ENCODE assay signal across 18 cellular contexts in the genomic region with DNA sequence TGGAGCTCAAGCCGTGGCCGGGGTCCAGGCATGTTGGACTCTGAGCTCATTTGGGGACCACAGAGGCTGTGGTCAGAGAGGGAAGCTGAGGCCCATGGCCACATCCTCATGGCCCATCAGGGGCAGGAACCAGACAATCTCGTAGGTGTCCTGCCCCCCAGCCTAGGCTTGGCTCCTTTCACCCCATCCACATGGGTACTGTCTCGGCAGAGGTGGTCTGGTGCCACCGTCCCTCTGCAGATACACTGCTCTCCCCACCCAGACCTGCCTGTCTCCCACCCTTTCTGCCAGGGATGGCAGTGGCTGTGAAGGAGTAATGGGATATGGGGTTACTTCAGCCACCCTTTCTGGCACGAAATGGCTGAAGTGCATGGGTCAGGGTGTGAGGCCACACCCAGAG. TPM values are rescaled to one million over a fixed set of nuclear protein-coding genes. Genes with fewer than 3 reads are reported as not detected.
DNase-seq lines count a peak whose midpoint lies in the region; ATAC-seq and TF ChIP-seq lines count a peak whose summit lies in the region.
"Had no signal": no experiment of that assay in that cellular context is flagged by ENCODE, and none has a peak within 500 bp of the region (broad histone marks: within the 10 kb centered on the region; RNA-seq: fewer than 3 reads in every experiment).

No MANE protein-coding gene starts in this region.

- no peak for TF ChIP-seq CTCF in RWPE2 (IDR thresholded peaks at IDR 0.05; ENCODE audit: poor library complexity, severe bottlenecking)
- TF ChIP-seq CTCF in lower lobe of right lung (IDR thresholded peaks at IDR 0.05) = no peak
- no peak for TF ChIP-seq CTCF in upper lobe of right lung (IDR thresholded peaks at IDR 0.05)
- no peak for TF ChIP-seq CTCF in Calu3 (IDR thresholded peaks at IDR 0.05; ENCODE audit: unreplicated experiment)

- DNase-seq in Right ventricle myocardium inferior (ENCODE audit: missing footprints) (peak; percentile 44), left cardiac atrium (no peak), RWPE2 (ENCODE audit: low spot score) (peak; percentile 31), lower lobe of right lung (peak; percentile 36), upper lobe of right lung (peak; percentile 40), Calu3 (no peak), T-helper 1 cell (no peak)
- DNase-seq: AML-193; CD4-positive, CD25-positive, alpha-beta regulatory T cell; DMS53; NCI-H1092; NCI-H2081 treated with DMSO at 0.1 percent for 48 hours; NCI-H510A; NCI-H82; SIG-M5 had no signal

- no peak overlapping the region for H3K27ac ChIP-seq in RWPE2 (ENCODE audit: poor library complexity, severe bottlenecking)
- H3K27ac ChIP-seq in lower lobe of right lung = no peak overlapping the region
- H3K27ac ChIP-seq in upper lobe of right lung = no peak overlapping the region

- CTCF ChIA-PET in Calu3 (lab: Charles Lee) = no interaction called here

- no peak for ATAC-seq in Right ventricle myocardium inferior
- no peak for ATAC-seq in left cardiac atrium
- ATAC-seq in RWPE2 (ENCODE audit: low read depth) = no peak
- no peak for ATAC-seq in lower lobe of right lung
- no peak for ATAC-seq in upper lobe of right lung
- no peak for ATAC-seq in GM18498 (IDR thresholded peaks at IDR 0.05; ENCODE audit: unreplicated experiment)
- ATAC-seq: Panc1 had no signal

- no peaks in the 10 kb centered on the region for H3K9me3 Mint-ChIP-seq in Calu3 (ENCODE audit: low read depth, unreplicated experiment)
- H3K9me3 Mint-ChIP-seq: CD4-positive, CD25-positive, alpha-beta regulatory T cell had no signal

- H3K4me3 ChIP-seq in RWPE2 (ENCODE audit: severe bottlenecking) = no peak overlapping the region
- no peak overlapping the region for H3K4me3 ChIP-seq in lower lobe of right lung
- no peak overlapping the region for H3K4me3 ChIP-seq in upper lobe of right lung

- peaks cover 5% of the 10 kb centered on the region for H3K36me3 Mint-ChIP-seq in Calu3 (ENCODE audit: insufficient read depth, unreplicated experiment)

- H3K4me1 Mint-ChIP-seq in Calu3 (ENCODE audit: low read depth, unreplicated experiment) = peaks cover 17% of the 10 kb centered on the region

- H3K36me3 ChIP-seq in RWPE2 (ENCODE audit: low read depth) = no peaks in the 10 kb centered on the region
- H3K36me3 ChIP-seq in lower lobe of right lung = no peaks in the 10 kb centered on the region
- H3K36me3 ChIP-seq in upper lobe of right lung = no peaks in the 10 kb centered on the region

- peaks cover 3% of the 10 kb centered on the region for H3K4me1 ChIP-seq in RWPE2 (ENCODE audit: insufficient read depth, poor library complexity, severe bottlenecking)
- no peaks in the 10 kb centered on the region for H3K4me1 ChIP-seq in lower lobe of right lung
- H3K4me1 ChIP-seq in upper lobe of right lung = no peaks in the 10 kb centered on the region

- no TSS peak for BruUV-seq in Calu3 (replicated peaks; lab: Mats Ljungman, UMichigan)

- H3K9me3 ChIP-seq in RWPE2 (ENCODE audit: severe bottlenecking) (no peaks in the 10 kb centered on the region), lower lobe of right lung (no peaks in the 10 kb centered on the region), upper lobe of right lung (no peaks in the 10 kb centered on the region)

- no peak overlapping the region for H3K27ac Mint-ChIP-seq in Calu3 (ENCODE audit: unreplicated experiment)

- no peak overlapping the region for H3K4me3 Mint-ChIP-seq in Calu3 (ENCODE audit: low read depth, unreplicated experiment)
- H3K4me3 Mint-ChIP-seq: CD4-positive, CD25-positive, alpha-beta regulatory T cell had no signal

- H3K27me3 Mint-ChIP-seq in Calu3 (ENCODE audit: unreplicated experiment) = no peaks in the 10 kb centered on the region

- H3K27me3 ChIP-seq in RWPE2 (ENCODE audit: insufficient read depth, poor library complexity, severe bottlenecking) (no peaks in the 10 kb centered on the region), lower lobe of right lung (ENCODE audit: low read depth) (no peaks in the 10 kb centered on the region), upper lobe of right lung (no peaks in the 10 kb centered on the region)

- intact Hi-C loops in Right ventricle myocardium inferior (cut with DNase I) (loop anchor here (5.0 to 10.0 kb wide), 2 partner anchors 138 to 295 kb away; no protein-coding TSS in a partner anchor), left cardiac atrium (cut with DNase I) (loop anchor here (5.0 to 10.0 kb wide), 3 partner anchors 135 to 295 kb away; no protein-coding TSS in a partner anchor), lower lobe of right lung (cut with DNase I) (loop anchor here (10.0 kb wide), 1 partner anchor 185 kb away; no protein-coding TSS in a partner anchor), upper lobe of right lung (cut with DNase I) (loop anchor here (5.0 kb wide), 1 partner anchor 188 kb away; no protein-coding TSS in a partner anchor), Calu3 (cut with micrococcal nuclease; ENCODE audit: unreplicated experiment) (loop anchor here (5.0 kb wide), 1 partner anchor 663 kb away; no protein-coding TSS in a partner anchor)

RNA-seq across cellular contexts. Expression of gene PRSS50, which starts 7.9 kb away (rescaled TPM):
- total RNA-seq in Right ventricle myocardium inferior (0.11 TPM), left cardiac atrium (not detected), lower lobe of right lung (0.41 TPM), upper lobe of right lung (0.20 TPM), Calu3 (2022) (not detected in 2 replicates)
- total RNA-seq: CD4-positive, CD25-positive, alpha-beta regulatory T cell; MCF 10A had no signal

RNA-seq across cellular contexts. Expression of gene TMIE, which starts 8.5 kb away (rescaled TPM):
- total RNA-seq in Right ventricle myocardium inferior (0.89 TPM), left cardiac atrium (under 1 TPM; 0.44 to 0.91 TPM), lower lobe of right lung (1.0 TPM), upper lobe of right lung (1.7 TPM), Calu3 (2022) (0.26 TPM in 1 of 2 replicates, not detected in the other)

RNA-seq across cellular contexts. Expression of gene ALS2CL, which starts 16.2 kb away (rescaled TPM):
- 36.9 TPM for total RNA-seq in Right ventricle myocardium inferior
- 10 to 100 TPM; 17.3 to 23.8 TPM for total RNA-seq in left cardiac atrium
- 59.7 TPM for total RNA-seq in lower lobe of right lung
- 64.5 TPM for total RNA-seq in upper lobe of right lung
- total RNA-seq in Calu3 (2022) = 39.6 and 46.7 TPM in 2 replicates

Comparison
In these comparisons a context has a peak if more than half of its experiments do, and no peak if none do; other contexts are left out.
1. DNase-seq: peak in Right ventricle myocardium inferior (single experiment), RWPE2 (single experiment), lower lobe of right lung (single experiment) and upper lobe of right lung (single experiment); none in left cardiac atrium (single experiment), Calu3 (single experiment) and T-helper 1 cell (0 of 5).